ENCODE assay signal across 8 cellular contexts in genomic region chr15:73753250-73754130, GRCh38. TPM values are rescaled to one million over a fixed set of nuclear protein-coding genes. Genes with fewer than 3 reads are reported as not detected.
A peak's percentile ranks its signal among the peaks of the same experiment; 100 is the strongest.
DNase-seq lines count a peak whose midpoint lies in the region; ATAC-seq and TF ChIP-seq lines count a peak whose summit lies in the region.

Gene INSYN1, minus strand, starts transcription at chr15:73753351. Its CDS starts 2,221 bp downstream, at chr15:73751130.

- ATAC-seq in GM21825 (IDR thresholded peaks at IDR 0.05; ENCODE audit: unreplicated experiment) (no peak), GM18907 (IDR thresholded peaks at IDR 0.05; ENCODE audit: unreplicated experiment) (no peak)

- H3K27ac ChIP-seq in left ventricle myocardium inferior (replicated peaks) (peak within 1 kb of the TSS; percentile 78), trophoblast cell (ENCODE audit: low read depth, low read length) (no peak within 1 kb of the TSS)

- no peak within 1 kb of the TSS for H3K4ac ChIP-seq in trophoblast cell (ENCODE audit: low read depth, low read length)

- no peaks in the 10 kb centered on the region for H3K36me3 ChIP-seq in Caco-2 (ENCODE audit: control insufficient read depth, insufficient read depth, low read length)
- H3K36me3 ChIP-seq in adipocyte (ENCODE audit: control insufficient read depth, insufficient read depth, low read length, severe bottlenecking): no peaks in the 10 kb centered on the region
- no peaks in the 10 kb centered on the region for H3K36me3 ChIP-seq in left ventricle myocardium inferior
- H3K36me3 ChIP-seq in trophoblast cell (ENCODE audit: control insufficient read depth in 1 of 2, insufficient read depth in 2 of 2, low read length in 2 of 2): no peaks in the 10 kb centered on the region

- H2AFZ ChIP-seq in trophoblast cell (ENCODE audit: insufficient read depth, low read length, poor library complexity): no peak within 1 kb of the TSS

- H3K23ac ChIP-seq in trophoblast cell (ENCODE audit: low read length): no peak within 1 kb of the TSS

- no peak within 1 kb of the TSS for H4K8ac ChIP-seq in trophoblast cell (ENCODE audit: low read depth, low read length)

- H3K27me3 ChIP-seq in Caco-2 (replicated peaks; ENCODE audit: control insufficient read depth, insufficient read depth, low read length): no peaks in the 10 kb centered on the region; the same call in 1 of the 2 replicates
- H3K27me3 ChIP-seq in adipocyte (replicated peaks; ENCODE audit: control insufficient read depth, insufficient read depth, low read length): peaks cover 32% of the 10 kb centered on the region
- peaks cover 57% of the 10 kb centered on the region for H3K27me3 ChIP-seq in left ventricle myocardium inferior (ENCODE audit: low read depth)
- H3K27me3 ChIP-seq in trophoblast cell (ENCODE audit: insufficient read depth, low read length): peaks cover 32% of the 10 kb centered on the region

- H3K9me3 ChIP-seq in Caco-2 (no peaks in the 10 kb centered on the region), adipocyte (ENCODE audit: control insufficient read depth, low read length) (no peaks in the 10 kb centered on the region), left ventricle myocardium inferior (replicated peaks) (no peaks in the 10 kb centered on the region), trophoblast cell (ENCODE audit: insufficient read depth, low read depth, low read length) (peaks cover 3% of the 10 kb centered on the region)

- no peak within 1 kb of the TSS for H2BK12ac ChIP-seq in trophoblast cell (ENCODE audit: low read length)

- H4K91ac ChIP-seq in trophoblast cell (ENCODE audit: low read depth, low read length): no peak within 1 kb of the TSS

- no peaks in the 10 kb centered on the region for H3K9me3 Mint-ChIP-seq in Caco-2 (ENCODE audit: unreplicated experiment)

- no peak within 1 kb of the TSS for H4K12ac ChIP-seq in trophoblast cell (ENCODE audit: low read depth, low read length)

- intact Hi-C loops in Caco-2 (cut with micrococcal nuclease; ENCODE audit: unreplicated experiment) (no loop called here), left ventricle myocardium inferior (cut with micrococcal nuclease) (no loop called here)

- no peaks in the 10 kb centered on the region for H3K36me3 Mint-ChIP-seq in Caco-2 (ENCODE audit: insufficient read depth, unreplicated experiment)

- H3K18ac ChIP-seq in trophoblast cell (ENCODE audit: low read length): no peak within 1 kb of the TSS

- peak within 1 kb of the TSS; percentile 50 for H3K4me3 Mint-ChIP-seq in Caco-2 (ENCODE audit: unreplicated experiment)

- no peak within 1 kb of the TSS for H2BK120ac ChIP-seq in trophoblast cell (ENCODE audit: insufficient read depth, low read length, poor library complexity)

- POLR2A ChIA-PET in Caco-2 (lab: Charles Lee): no interaction called here

- peak within 1 kb of the TSS; percentile 62 for H3K4me2 ChIP-seq in trophoblast cell (ENCODE audit: low read length)

- WGBS in trophoblast cell (ENCODE audit: extremely low coverage, insufficient coverage, insufficient read length): no CpG with 5 or more reads among the region's 44 CpGs

- CTCF ChIA-PET in Caco-2 (lab: Charles Lee): interaction anchor here (1.2 kb wide), 1 partner anchor 49 kb away, joined by 3 read pairs; no protein-coding TSS in a partner anchor

- no peaks in the 10 kb centered on the region for H3K4me1 ChIP-seq in Caco-2
- peaks cover 3% of the 10 kb centered on the region for H3K4me1 ChIP-seq in adipocyte (ENCODE audit: control insufficient read depth, insufficient read depth, low read length)
- H3K4me1 ChIP-seq in left ventricle myocardium inferior: peaks cover 42% of the 10 kb centered on the region
- H3K4me1 ChIP-seq in trophoblast cell (ENCODE audit: control insufficient read depth in 1 of 2, insufficient read depth in 2 of 2, low read length in 2 of 2): peaks cover 7 to 8% of the 10 kb centered on the region in 2 experiments

- no peak within 1 kb of the TSS for H2BK5ac ChIP-seq in trophoblast cell (ENCODE audit: low read depth, low read length, poor library complexity)

- TF ChIP-seq CTCF in Caco-2 (IDR thresholded peaks at IDR 0.05; ENCODE audit: insufficient read depth in 1 of 2, low read depth in 1 of 2, low read length in 1 of 2, severe bottlenecking in 1 of 2, unreplicated experiment in 1 of 2) (no peak), left ventricle myocardium inferior (IDR thresholded peaks at IDR 0.05; ENCODE audit: borderline replicate concordance) (no peak)

- no peak within 1 kb of the TSS for H3K27ac Mint-ChIP-seq in Caco-2 (ENCODE audit: unreplicated experiment)

- peaks cover 22% of the 10 kb centered on the region for H3K27me3 Mint-ChIP-seq in Caco-2 (ENCODE audit: insufficient read depth, unreplicated experiment)

- no peak within 1 kb of the TSS for H2AK5ac ChIP-seq in trophoblast cell (ENCODE audit: low read length)

- H3K79me2 ChIP-seq in trophoblast cell (ENCODE audit: control insufficient read depth, insufficient read depth, low read length, poor library complexity): no peaks in the 10 kb centered on the region

- H3K4me3 ChIP-seq in Caco-2 (ENCODE audit: low read depth, low read length): peak within 1 kb of the TSS; percentile 23
- H3K4me3 ChIP-seq in adipocyte (ENCODE audit: low read length): peak within 1 kb of the TSS; percentile 76
- H3K4me3 ChIP-seq in left ventricle myocardium inferior: peak within 1 kb of the TSS; percentile 81
- peak within 1 kb of the TSS; percentile 39 for H3K4me3 ChIP-seq in trophoblast cell (ENCODE audit: low read depth, low read length)

- H3K9ac ChIP-seq in adipocyte (ENCODE audit: low read length): peak within 1 kb of the TSS; percentile 64
- H3K9ac ChIP-seq in trophoblast cell (ENCODE audit: low read length): no peak within 1 kb of the TSS

- H3K79me1 ChIP-seq in trophoblast cell (ENCODE audit: low read length): no peaks in the 10 kb centered on the region

- H3K14ac ChIP-seq in trophoblast cell (ENCODE audit: low read length): no peak within 1 kb of the TSS

- no peak for DNase-seq in Caco-2
- peak; percentile 85 for DNase-seq in adipocyte (ENCODE audit: low read depth)
- peak; percentile 75 for DNase-seq in left ventricle myocardium inferior
- DNase-seq in trophoblast cell: peak in 1 of 2 donors; percentile 37
- no peak for DNase-seq in stimulated activated CD4-positive, alpha-beta T cell treated with anti-CD3 and anti-CD28 coated beads, Interleukin-4, amount 100 ng/mL, for 24 hours
- no peak for DNase-seq in superior temporal gyrus (ENCODE audit: extremely low spot score)

- H3K4me1 Mint-ChIP-seq in Caco-2 (ENCODE audit: low read depth, unreplicated experiment): no peaks in the 10 kb centered on the region

- BruUV-seq in Caco-2 (replicated peaks; lab: Mats Ljungman, UMichigan): no TSS peak

RNA-seq across cellular contexts. Expression of gene INSYN1, which starts in this region (rescaled TPM):
- total RNA-seq in Caco-2 (2022) (0.41 TPM in 1 of 2 replicates, not detected in the other), left ventricle myocardium inferior (121 TPM)
- 0.08 and 0.11 TPM in 2 replicates for polyA plus RNA-seq in trophoblast cell (2013)

Comparison
In these comparisons a context has a peak if more than half of its experiments do, and no peak if none do; other contexts are left out.
1. RNA of gene INSYN1 (total RNA-seq): 121 TPM in left ventricle myocardium inferior (single experiment); 0.41 TPM in Caco-2; every median in the first group is over 10 times any median in the second.
2. DNase-seq: peak in adipocyte (single experiment) and left ventricle myocardium inferior (single experiment); none in Caco-2 (0 of 2), stimulated activated CD4-positive, alpha-beta T cell treated with anti-CD3 and anti-CD28 coated beads, Interleukin-4, amount 100 ng/mL, for 24 hours (single experiment) and superior temporal gyrus (single experiment).
3. H3K4me3 ChIP-seq: peak in every context shown above with its lines; median percentile 81 in left ventricle myocardium inferior; 76 in adipocyte; 39 in trophoblast cell; 23 in Caco-2.